Comparison of ENCODE assay signal across 14 cellular contexts in the genomic region with DNA sequence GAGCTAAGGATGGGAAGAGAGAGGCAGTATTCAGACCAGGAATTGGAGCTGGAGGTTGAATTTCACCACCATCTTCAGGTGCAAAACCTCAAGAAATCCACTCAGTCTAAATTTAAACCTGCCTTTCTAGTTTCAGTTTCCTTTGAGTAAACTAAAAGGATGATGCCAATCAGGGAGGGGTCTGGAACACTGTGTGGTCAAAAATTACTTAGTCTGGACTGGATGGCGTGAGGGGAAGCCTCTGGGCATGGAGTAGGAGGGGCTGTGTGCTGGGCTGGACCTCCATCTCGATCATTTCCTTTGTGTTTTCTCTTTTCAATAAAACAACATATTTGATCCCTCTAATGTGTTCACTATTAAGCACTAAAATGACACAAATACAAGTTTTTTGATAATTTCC.
"Had no signal": no experiment of that assay in that cellular context is flagged by ENCODE, and none has a peak within 500 bp of the region (broad histone marks: within the 10 kb centered on the region; RNA-seq: fewer than 3 reads in every experiment).

No MANE protein-coding gene starts in this region.

- H3K4me3 ChIP-seq: mucosa of descending colon, pancreas, thoracic aorta had no signal

- H3K9me3 ChIP-seq: mucosa of descending colon, pancreas, thoracic aorta had no signal

- H3K36me3 ChIP-seq: pancreas, thoracic aorta had no signal

- DNase-seq: activated B cell treated with CpG ODN at 0.5 μM for 24 hours; activated CD4-positive, alpha-beta T cell treated with anti-CD3 and anti-CD28 coated beads, Interleukin-2, amount 10 ng/mL, durations not matched to agents 24 days and 14 days; activated CD8-positive, alpha-beta memory T cell treated with anti-CD3 and anti-CD28 coated beads, Interleukin-2, amount 50 U/mL, for 4 hours; activated CD8-positive, alpha-beta T cell treated with anti-CD3 and anti-CD28 coated beads, Interleukin-2, amount 10 ng/mL, durations not matched to agents 7 days and 5 days; activated gamma-delta T cell; activated T-cell treated with anti-CD3 and anti-CD28 coated beads, Interleukin-2, amount 50 U/mL, for 48 hours; amniotic stem cell; erythroblast; mammary epithelial cell; mucosa of descending colon; naive thymus-derived CD4-positive, alpha-beta T cell; pancreas; stimulated activated CD4-positive, alpha-beta T cell treated with anti-CD3 and anti-CD28 coated beads, Interleukin-2, amount 100 ng/mL, for 24 hours had no signal

- H3K4me1 ChIP-seq: pancreas had no signal

- H3K27ac ChIP-seq: pancreas, thoracic aorta had no signal

- ATAC-seq: activated CD8-positive, alpha-beta T cell treated with anti-CD3 and anti-CD28 coated beads, Interleukin-2, amount 10 ng/mL, durations not matched to agents 7 days and 5 days; mucosa of descending colon; naive thymus-derived CD4-positive, alpha-beta T cell had no signal

- H3K27me3 ChIP-seq: pancreas had no signal
